In the genomic region with DNA sequence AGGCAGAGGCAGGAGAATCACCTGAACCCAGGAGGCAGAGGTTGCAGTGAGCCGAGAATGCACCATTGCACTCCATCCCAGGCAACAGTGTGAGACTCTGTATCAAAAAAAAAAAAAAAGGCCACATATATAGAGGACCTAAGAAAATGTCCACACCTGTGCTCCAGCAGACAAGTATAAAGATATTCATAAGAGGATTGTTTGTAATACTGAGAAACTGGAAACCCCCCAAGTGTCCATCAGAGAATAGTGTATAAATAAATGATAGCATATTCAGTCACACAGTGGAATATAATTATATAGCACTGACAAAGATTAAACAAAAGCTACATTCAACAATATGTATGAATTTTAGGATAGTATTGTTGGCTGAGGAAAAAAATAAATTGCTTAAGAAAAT, we compare ENCODE assay signal across 11 cellular contexts.
"Had no signal": no experiment of that assay in that cellular context is flagged by ENCODE, and none has a peak within 500 bp of the region (broad histone marks: within the 10 kb centered on the region; RNA-seq: fewer than 3 reads in every experiment).

No MANE protein-coding gene starts in this region.

- H3K36me3 Mint-ChIP-seq: IgD-negative memory B cell had no signal

- ATAC-seq: HCT116, HepG2 had no signal

- H3K4me3 ChIP-seq: GM23248, HAP-1 had no signal

- H3K27ac ChIP-seq: GM23248, HL-60, KMS-11 had no signal

- H3K36me3 ChIP-seq: HAP-1 had no signal

- H3K9me3 Mint-ChIP-seq: IgD-negative memory B cell had no signal

- H3K9me3 ChIP-seq: HAP-1 had no signal

- FAIRE-seq: HepG2 had no signal

- H3K4me3 Mint-ChIP-seq: HFFc6 had no signal

- H3K9ac ChIP-seq: GM23248, KMS-11 had no signal

- H3K27ac Mint-ChIP-seq: HFFc6, IgD-negative memory B cell had no signal

- DNase-seq: GM23248, GOT3, H7, HFFc6, KBM-7 had no signal

- H3K4me1 Mint-ChIP-seq: IgD-negative memory B cell had no signal

- H3K4me1 ChIP-seq: HAP-1 had no signal

- H3K27me3 Mint-ChIP-seq: IgD-negative memory B cell had no signal
